In the genomic region with DNA sequence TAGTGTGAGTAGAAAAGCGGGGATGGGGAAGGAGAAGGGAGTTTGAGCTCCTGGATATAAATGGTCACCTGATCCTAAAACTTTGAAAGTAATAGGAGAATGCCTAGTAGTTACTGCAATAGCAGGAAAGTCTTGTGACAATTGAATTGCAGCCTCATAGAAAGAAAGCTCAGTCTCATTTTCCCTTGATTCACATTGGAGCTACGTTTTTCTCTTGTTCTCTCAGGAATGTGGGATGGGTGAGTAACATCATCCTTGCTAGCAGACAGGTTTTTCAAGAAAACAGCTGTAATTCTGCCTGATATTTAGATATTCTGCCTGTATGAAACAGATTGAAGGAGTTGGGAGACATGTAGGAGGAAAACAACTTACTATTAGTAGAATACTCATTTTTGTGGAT, we compare ENCODE assay signal across 22 cellular contexts. TPM values are rescaled to one million over a fixed set of nuclear protein-coding genes. Genes with fewer than 3 reads are reported as not detected.
DNase-seq lines count a peak whose midpoint lies in the region; ATAC-seq and TF ChIP-seq lines count a peak whose summit lies in the region.
"Had no signal": no experiment of that assay in that cellular context is flagged by ENCODE, and none has a peak within 500 bp of the region (broad histone marks: within the 10 kb centered on the region; RNA-seq: fewer than 3 reads in every experiment).

No MANE protein-coding gene starts in this region.

- H3K27me3 ChIP-seq in breast epithelium (no peaks in the 10 kb centered on the region), neural progenitor cell (no peaks in the 10 kb centered on the region), WERI-Rb-1 (ENCODE audit: insufficient read depth, low read depth, severe bottlenecking) (no peaks in the 10 kb centered on the region)
- H3K27me3 ChIP-seq: ovary had no signal

- H3K4me1 ChIP-seq in breast epithelium (no peaks in the 10 kb centered on the region), neural progenitor cell (no peaks in the 10 kb centered on the region)
- H3K4me1 ChIP-seq: lower lobe of right lung had no signal

- CTCF ChIA-PET in MCF 10A (lab: Yijun Ruan, JAX) = interaction anchor here (0.8 to 1.5 kb wide), 3 partner anchors 9 to 19 kb away, joined by 3 read pairs; no protein-coding TSS in a partner anchor

- no peak overlapping the region for H3K4me3 Mint-ChIP-seq in MCF 10A (ENCODE audit: unreplicated experiment)
- H3K4me3 Mint-ChIP-seq in activated T-helper 17 cell treated with anti-CD3 and anti-CD28 coated beads, Interleukin-2, amount 50 U/mL, for 72 hours = no peak overlapping the region
- H3K4me3 Mint-ChIP-seq in neural progenitor cell = no peak overlapping the region
- H3K4me3 Mint-ChIP-seq: activated CD4-positive, alpha-beta memory T cell treated with anti-CD3 and anti-CD28 coated beads, Interleukin-2, amount 10 ng/mL, durations not matched to agents 7 days and 5 days; stimulated activated memory B cell treated with anti-CD40 and anti-IgM and Interleukin-4, amounts not matched to agents 10 μg/mL and 1 μg/mL and 100 μg/mL, for 72 hours; T-helper 1 cell treated with Interleukin-12 subunit alpha and Interleukin-12 subunit beta and Interleukin-4 antibody, amounts not matched to agents 30 μg/mL and 1 μg/mL, for 36 hours had no signal

- TF ChIP-seq POLR2A in breast epithelium (IDR thresholded peaks at IDR 0.05) = no peak

- H3K27ac Mint-ChIP-seq in MCF 10A (ENCODE audit: low read depth, unreplicated experiment) (no peak overlapping the region), neural progenitor cell (no peak overlapping the region)
- peak overlapping the region; percentile 15 for H3K27ac Mint-ChIP-seq in activated T-helper 17 cell treated with anti-CD3 and anti-CD28 coated beads, Interleukin-2, amount 50 U/mL, for 72 hours
- H3K27ac Mint-ChIP-seq: activated CD4-positive, alpha-beta memory T cell treated with anti-CD3 and anti-CD28 coated beads, Interleukin-2, amount 10 ng/mL, durations not matched to agents 7 days and 5 days; stimulated activated memory B cell treated with anti-CD40 and anti-IgM and Interleukin-4, amounts not matched to agents 10 μg/mL and 1 μg/mL and 100 μg/mL, for 72 hours; T-helper 1 cell treated with Interleukin-12 subunit alpha and Interleukin-12 subunit beta and Interleukin-4 antibody, amounts not matched to agents 30 μg/mL and 1 μg/mL, for 36 hours had no signal

- H3K4me2 ChIP-seq in neural progenitor cell = no peak overlapping the region

- intact Hi-C loops in MCF 10A (cut with micrococcal nuclease) = no loop called here
- intact Hi-C loops in breast epithelium (cut with DNase I; ENCODE audit: low total_unique reads) = no loop called here

- H3K9ac ChIP-seq in neural progenitor cell = no peak overlapping the region

- H3K9me3 ChIP-seq in breast epithelium (no peaks in the 10 kb centered on the region), neural progenitor cell (ENCODE audit: low read depth) (no peaks in the 10 kb centered on the region), WERI-Rb-1 (ENCODE audit: severe bottlenecking) (no peaks in the 10 kb centered on the region)
- H3K9me3 ChIP-seq: lower lobe of right lung, ovary had no signal

- TF ChIP-seq CTCF in MCF 10A (IDR thresholded peaks at IDR 0.05; ENCODE audit: unreplicated experiment) (no peak), breast epithelium (IDR thresholded peaks at IDR 0.05) (no peak), fibroblast of the aortic adventitia (IDR thresholded peaks at IDR 0.05; ENCODE audit: insufficient read depth, low read length) (no peak), neural progenitor cell (IDR thresholded peaks at IDR 0.05) (no peak), WERI-Rb-1 (IDR thresholded peaks at IDR 0.05; ENCODE audit: low read depth, low read length) (no peak)

- H3K36me3 ChIP-seq in breast epithelium = peaks cover 24% of the 10 kb centered on the region
- H3K36me3 ChIP-seq in neural progenitor cell = peaks cover 36% of the 10 kb centered on the region
- peaks cover 98% of the 10 kb centered on the region for H3K36me3 ChIP-seq in WERI-Rb-1
- H3K36me3 ChIP-seq: ovary had no signal

- peaks cover 4% of the 10 kb centered on the region for H3F3A ChIP-seq in neural progenitor cell (ENCODE audit: low read depth)

- H3K79me2 ChIP-seq in neural progenitor cell (ENCODE audit: low read depth) = peaks cover 95% of the 10 kb centered on the region

- no peak for ATAC-seq in activated T-helper 17 cell treated with anti-CD3 and anti-CD28 coated beads, Interleukin-2, amount 50 U/mL, for 72 hours (replicated peaks)
- ATAC-seq: lower lobe of right lung; sciatic nerve; stimulated activated memory B cell treated with anti-CD40 and anti-IgM and Interleukin-4, amounts not matched to agents 10 μg/mL and 1 μg/mL and 100 μg/mL, for 72 hours had no signal

- H3K27me3 Mint-ChIP-seq in MCF 10A (ENCODE audit: insufficient read depth, unreplicated experiment) (no peaks in the 10 kb centered on the region), neural progenitor cell (ENCODE audit: insufficient read depth, low read depth) (no peaks in the 10 kb centered on the region)
- H3K27me3 Mint-ChIP-seq in activated T-helper 17 cell treated with anti-CD3 and anti-CD28 coated beads, Interleukin-2, amount 50 U/mL, for 72 hours = no peaks in the 10 kb centered on the region
- H3K27me3 Mint-ChIP-seq: activated CD4-positive, alpha-beta memory T cell treated with anti-CD3 and anti-CD28 coated beads, Interleukin-2, amount 10 ng/mL, durations not matched to agents 7 days and 5 days; stimulated activated memory B cell treated with anti-CD40 and anti-IgM and Interleukin-4, amounts not matched to agents 10 μg/mL and 1 μg/mL and 100 μg/mL, for 72 hours had no signal

- H3K36me3 Mint-ChIP-seq in MCF 10A (ENCODE audit: insufficient read depth, unreplicated experiment) = peaks cover 96% of the 10 kb centered on the region
- H3K36me3 Mint-ChIP-seq in activated T-helper 17 cell treated with anti-CD3 and anti-CD28 coated beads, Interleukin-2, amount 50 U/mL, for 72 hours (ENCODE audit: low read depth) = peaks cover 100% of the 10 kb centered on the region
- peaks cover 47% of the 10 kb centered on the region for H3K36me3 Mint-ChIP-seq in neural progenitor cell

- BruUV-seq in MCF 10A (replicated peaks; lab: Mats Ljungman, UMichigan) = TSS peak; percentile 7

- H3K9me3 Mint-ChIP-seq in MCF 10A (ENCODE audit: unreplicated experiment) (no peaks in the 10 kb centered on the region), neural progenitor cell (no peaks in the 10 kb centered on the region)
- no peaks in the 10 kb centered on the region for H3K9me3 Mint-ChIP-seq in activated T-helper 17 cell treated with anti-CD3 and anti-CD28 coated beads, Interleukin-2, amount 50 U/mL, for 72 hours
- H3K9me3 Mint-ChIP-seq: activated CD4-positive, alpha-beta memory T cell treated with anti-CD3 and anti-CD28 coated beads, Interleukin-2, amount 10 ng/mL, durations not matched to agents 7 days and 5 days; stimulated activated memory B cell treated with anti-CD40 and anti-IgM and Interleukin-4, amounts not matched to agents 10 μg/mL and 1 μg/mL and 100 μg/mL, for 72 hours; T-helper 1 cell treated with Interleukin-12 subunit alpha and Interleukin-12 subunit beta and Interleukin-4 antibody, amounts not matched to agents 30 μg/mL and 1 μg/mL, for 36 hours had no signal

- H3K4me1 Mint-ChIP-seq in MCF 10A (ENCODE audit: insufficient read depth, unreplicated experiment) = peaks cover 5% of the 10 kb centered on the region
- peaks cover 5% of the 10 kb centered on the region for H3K4me1 Mint-ChIP-seq in activated T-helper 17 cell treated with anti-CD3 and anti-CD28 coated beads, Interleukin-2, amount 50 U/mL, for 72 hours
- no peaks in the 10 kb centered on the region for H3K4me1 Mint-ChIP-seq in neural progenitor cell

- no peak overlapping the region for H3K27ac ChIP-seq in breast epithelium
- no peak overlapping the region for H3K27ac ChIP-seq in neural progenitor cell
- H3K27ac ChIP-seq in WERI-Rb-1 = no peak overlapping the region
- H3K27ac ChIP-seq: lower lobe of right lung, ovary had no signal

- POLR2A ChIA-PET in MCF 10A (lab: Yijun Ruan, JAX) = interaction anchor here (1.1 to 1.8 kb wide), 4 partner anchors 11 to 17 kb away, joined by 3 to 7 read pairs (median 6); no protein-coding TSS in a partner anchor

- DNase-seq in MCF 10A (ENCODE audit: unreplicated experiment) (no peak), breast epithelium (ENCODE audit: low spot score in 2 of 2) (no peak), fibroblast of the aortic adventitia (ENCODE audit: low read depth) (peak; percentile 14), neural progenitor cell (ENCODE audit: low spot score) (no peak), WERI-Rb-1 (no peak), A172 (ENCODE audit: low spot score) (no peak), GOT3 (lab: John Stamatoyannopoulos, UW) (no peak)
- DNase-seq: activated CD4-positive, alpha-beta memory T cell treated with anti-CD3 and anti-CD28 coated beads, Interleukin-2, amount 10 ng/mL, durations not matched to agents 7 days and 5 days; activated T-cell treated with anti-CD3 and anti-CD28 coated beads, Interleukin-2, amount 50 U/mL, for 1 hour; dermis blood vessel endothelial cell; DMS79; H7; Kasumi-1; lower lobe of right lung; NCI-H1048; NCI-H1930; NCI-H446; ovary had no signal

- H4K20me1 ChIP-seq in neural progenitor cell (ENCODE audit: low read depth) = peaks cover 96% of the 10 kb centered on the region

- no peak overlapping the region for H2AFZ ChIP-seq in neural progenitor cell (replicated peaks)

- H3K4me3 ChIP-seq in breast epithelium (no peak overlapping the region), fibroblast of the aortic adventitia (ENCODE audit: low read depth, low read length) (no peak overlapping the region), neural progenitor cell (no peak overlapping the region), WERI-Rb-1 (ENCODE audit: low read depth, low read length) (no peak overlapping the region)
- H3K4me3 ChIP-seq: lower lobe of right lung, ovary had no signal

RNA-seq across cellular contexts. Expression of gene SF3B3, which starts 25.3 kb away (rescaled TPM):
- total RNA-seq in MCF 10A (2022) (309 and 318 TPM in 2 replicates), breast epithelium (100 to 1,000 TPM in 2 of 3 donors, 10 to 100 TPM in 1; 80.2 to 147 (median 133) TPM), fibroblast of the aortic adventitia (ENCODE audit: low replicate concordance) (39.1 and 184 TPM in 2 replicates), neural progenitor cell (ENCODE audit: low replicate concordance) (188 and 314 TPM in 2 replicates)
- total RNA-seq in activated T-helper 17 cell treated with anti-CD3 and anti-CD28 coated beads, Interleukin-2, amount 50 U/mL, for 72 hours = 100 to 1,000 TPM; 343 to 576 TPM
- total RNA-seq in A172 (2014; rRNA removed; shearing (Covaris generic)) = 146 and 176 TPM in 2 replicates

RNA-seq across cellular contexts. Expression of gene COG4, which starts 25.6 kb away (rescaled TPM):
- total RNA-seq in MCF 10A (2022) = 62.2 and 64.9 TPM in 2 replicates
- total RNA-seq in breast epithelium = 10 to 100 TPM; 36.4 to 46.1 (median 41.3) TPM
- 10 to 100 TPM; 31.2 to 31.5 TPM for total RNA-seq in activated T-helper 17 cell treated with anti-CD3 and anti-CD28 coated beads, Interleukin-2, amount 50 U/mL, for 72 hours
- total RNA-seq in fibroblast of the aortic adventitia (ENCODE audit: low replicate concordance) = 59.9 and 131 TPM in 2 replicates
- total RNA-seq in neural progenitor cell (ENCODE audit: low replicate concordance) = 62.4 and 79.8 TPM in 2 replicates
- 67.1 and 89.4 TPM in 2 replicates for total RNA-seq in A172 (2014; rRNA removed; shearing (Covaris generic))
